In genomic region chr10:103890194-103890658, GRCh38 we compare ENCODE assay signal across 7 cellular contexts. TPM values are rescaled to one million over a fixed set of nuclear protein-coding genes. Genes with fewer than 3 reads are reported as not detected.
DNase-seq lines count a peak whose midpoint lies in the region; ATAC-seq and TF ChIP-seq lines count a peak whose summit lies in the region.

No MANE protein-coding gene starts in this region.

- H3K4me1 ChIP-seq in Peyer's patch (peaks cover 0 to 46% (median 5%) of the 10 kb centered on the region in 4 donors), prostate gland (replicated peaks) (no peaks in the 10 kb centered on the region)

- DNase-seq in Daoy (ENCODE audit: low read depth) (peak; percentile 41), Peyer's patch (peak in 2 of 3 donors; percentile 83 to 87), epithelial cell of esophagus (ENCODE audit: low read depth) (peak; percentile 96), prostate gland (ENCODE audit: low spot score) (peak; percentile 14), NCI-H526 (lab: John Stamatoyannopoulos, UW) (no peak), amniotic stem cell (lab: John Stamatoyannopoulos, UW) (no peak)

- H3K9me3 ChIP-seq in Peyer's patch: no peaks in the 10 kb centered on the region
- H3K9me3 ChIP-seq in prostate gland: no peaks in the 10 kb centered on the region

- H3K36me3 ChIP-seq in Peyer's patch (peaks cover 0 to 24% (median 0%) of the 10 kb centered on the region in 3 donors), prostate gland (no peaks in the 10 kb centered on the region)

- TF ChIP-seq CTCF in Peyer's patch (IDR thresholded peaks at IDR 0.05) (no peak), epithelial cell of esophagus (IDR thresholded peaks at IDR 0.05; ENCODE audit: insufficient read depth, low read depth, low read length, missing control alignments) (no peak), prostate gland (IDR thresholded peaks at IDR 0.05) (no peak)

- H3K4me3 ChIP-seq in Peyer's patch: no peak overlapping the region
- H3K4me3 ChIP-seq in epithelial cell of esophagus (ENCODE audit: low read length): no peak overlapping the region
- H3K4me3 ChIP-seq in prostate gland: no peak overlapping the region

- peak in 1 of 2 donors; percentile 49 for TF ChIP-seq POLR2A in Peyer's patch (IDR thresholded peaks at IDR 0.05)
- peak; percentile 26 for TF ChIP-seq POLR2A in prostate gland (IDR thresholded peaks at IDR 0.05)

- intact Hi-C loops in prostate gland (cut with DNase I): loop anchor here (5.0 kb wide), 1 partner anchor 317 kb away; no protein-coding TSS in a partner anchor

- no peak for ATAC-seq in HG03442 (IDR thresholded peaks at IDR 0.05; ENCODE audit: unreplicated experiment)

- H3K27me3 ChIP-seq in Peyer's patch: no peaks in the 10 kb centered on the region
- H3K27me3 ChIP-seq in prostate gland (replicated peaks; ENCODE audit: insufficient read depth): no peaks in the 10 kb centered on the region

- H3K27ac ChIP-seq in Peyer's patch (peak overlapping the region in 3 of 4 donors; percentile 18 to 81 (median 70)), prostate gland (no peak overlapping the region)

- 74% methylated on average over 4 of the region's 4 CpGs for WGBS in prostate gland

RNA-seq across cellular contexts. Expression of gene STN1, which starts 27.8 kb away (rescaled TPM):
- 13.4 and 16.0 TPM in 2 replicates for total RNA-seq in Daoy (2014; rRNA removed; shearing (Covaris generic))
- 10 to 100 TPM in 3 of 4 donors, 1 to 10 TPM in 1; 9.5 to 37.1 (median 18.5) TPM for total RNA-seq in Peyer's patch
- total RNA-seq in prostate gland: 10 to 100 TPM; 15.5 to 42.7 TPM

RNA-seq across cellular contexts. Expression of gene SH3PXD2A, which starts 34.9 kb away (rescaled TPM):
- 3.4 and 4.1 TPM in 2 replicates for total RNA-seq in Daoy (2014; rRNA removed; shearing (Covaris generic))
- total RNA-seq in Peyer's patch (10 to 100 TPM; 12.1 to 68.5 (median 21.7) TPM), prostate gland (10 to 100 TPM; 14.2 to 26.4 TPM)

Comparison
In these comparisons a context has a peak if more than half of its experiments do, and no peak if none do; other contexts are left out.
1. DNase-seq: peak in Daoy (single experiment), Peyer's patch (2 of 3), epithelial cell of esophagus (single experiment) and prostate gland (single experiment); none in NCI-H526 (0 of 2) and amniotic stem cell (single experiment).
2. H3K27ac ChIP-seq: peak in Peyer's patch (3 of 4); none in prostate gland (0 of 2).